Comparison of ENCODE assay signal across 1 cellular context in the genomic region with DNA sequence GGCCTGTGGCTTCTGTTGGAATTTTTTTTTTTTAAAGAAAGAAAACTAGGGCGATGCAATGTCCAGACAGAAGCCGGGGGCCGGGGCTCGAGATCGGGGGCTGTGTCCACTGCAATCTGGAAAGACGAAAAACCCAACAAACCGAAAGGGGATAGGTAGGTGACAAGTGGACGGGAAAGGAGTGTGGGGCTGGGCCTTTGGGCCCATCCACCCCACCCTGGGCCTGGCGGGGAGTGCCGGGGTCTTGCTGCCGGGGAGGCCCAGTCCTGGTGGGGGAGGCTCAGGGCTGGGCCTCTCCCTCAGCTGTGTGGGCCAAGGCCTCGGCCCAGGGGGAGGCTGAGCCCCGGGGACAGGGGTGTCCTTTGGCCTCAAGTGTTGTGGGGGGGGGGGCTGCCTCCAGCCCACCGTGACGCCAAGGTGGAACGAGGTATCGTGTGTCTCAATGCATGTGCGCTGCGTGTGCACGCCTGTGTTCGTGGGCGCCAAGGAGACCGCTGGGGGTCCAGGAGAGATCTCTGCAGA.
TF ChIP-seq lines count a peak whose summit lies in the region.

No MANE protein-coding gene starts in this region.

TF ChIP-seq in H1, 55 proteins besides CTCF, POLR2A, EP300 and RAD21:
- TF ChIP-seq MAFK (IDR thresholded peaks at IDR 0.05; ENCODE audit: low read depth, low read length), result no peak
- no peak for TF ChIP-seq TAF1 (IDR thresholded peaks at IDR 0.05; ENCODE audit: low read depth, low read length)
- TF ChIP-seq ZNF274 (IDR thresholded peaks at IDR 0.05; ENCODE audit: borderline replicate concordance, extremely low read depth, low read length), result no peak
- no peak for TF ChIP-seq BRCA1 (IDR thresholded peaks at IDR 0.05; ENCODE audit: low read depth, low read length)
- TF ChIP-seq RBBP5 (IDR thresholded peaks at IDR 0.05; ENCODE audit: borderline replicate concordance, low read depth, low read length), result no peak
- no peak for TF ChIP-seq GABPA (IDR thresholded peaks at IDR 0.05; ENCODE audit: borderline replicate concordance, insufficient read depth, low read length)
- no peak for TF ChIP-seq ASH2L (IDR thresholded peaks at IDR 0.05; ENCODE audit: low read length)
- TF ChIP-seq GTF2F1 (IDR thresholded peaks at IDR 0.05; ENCODE audit: borderline replicate concordance, low read depth, low read length), result no peak
- TF ChIP-seq CHD1 (IDR thresholded peaks at IDR 0.05; ENCODE audit: low read depth, low read length), result no peak
- TF ChIP-seq, protein P1, sequence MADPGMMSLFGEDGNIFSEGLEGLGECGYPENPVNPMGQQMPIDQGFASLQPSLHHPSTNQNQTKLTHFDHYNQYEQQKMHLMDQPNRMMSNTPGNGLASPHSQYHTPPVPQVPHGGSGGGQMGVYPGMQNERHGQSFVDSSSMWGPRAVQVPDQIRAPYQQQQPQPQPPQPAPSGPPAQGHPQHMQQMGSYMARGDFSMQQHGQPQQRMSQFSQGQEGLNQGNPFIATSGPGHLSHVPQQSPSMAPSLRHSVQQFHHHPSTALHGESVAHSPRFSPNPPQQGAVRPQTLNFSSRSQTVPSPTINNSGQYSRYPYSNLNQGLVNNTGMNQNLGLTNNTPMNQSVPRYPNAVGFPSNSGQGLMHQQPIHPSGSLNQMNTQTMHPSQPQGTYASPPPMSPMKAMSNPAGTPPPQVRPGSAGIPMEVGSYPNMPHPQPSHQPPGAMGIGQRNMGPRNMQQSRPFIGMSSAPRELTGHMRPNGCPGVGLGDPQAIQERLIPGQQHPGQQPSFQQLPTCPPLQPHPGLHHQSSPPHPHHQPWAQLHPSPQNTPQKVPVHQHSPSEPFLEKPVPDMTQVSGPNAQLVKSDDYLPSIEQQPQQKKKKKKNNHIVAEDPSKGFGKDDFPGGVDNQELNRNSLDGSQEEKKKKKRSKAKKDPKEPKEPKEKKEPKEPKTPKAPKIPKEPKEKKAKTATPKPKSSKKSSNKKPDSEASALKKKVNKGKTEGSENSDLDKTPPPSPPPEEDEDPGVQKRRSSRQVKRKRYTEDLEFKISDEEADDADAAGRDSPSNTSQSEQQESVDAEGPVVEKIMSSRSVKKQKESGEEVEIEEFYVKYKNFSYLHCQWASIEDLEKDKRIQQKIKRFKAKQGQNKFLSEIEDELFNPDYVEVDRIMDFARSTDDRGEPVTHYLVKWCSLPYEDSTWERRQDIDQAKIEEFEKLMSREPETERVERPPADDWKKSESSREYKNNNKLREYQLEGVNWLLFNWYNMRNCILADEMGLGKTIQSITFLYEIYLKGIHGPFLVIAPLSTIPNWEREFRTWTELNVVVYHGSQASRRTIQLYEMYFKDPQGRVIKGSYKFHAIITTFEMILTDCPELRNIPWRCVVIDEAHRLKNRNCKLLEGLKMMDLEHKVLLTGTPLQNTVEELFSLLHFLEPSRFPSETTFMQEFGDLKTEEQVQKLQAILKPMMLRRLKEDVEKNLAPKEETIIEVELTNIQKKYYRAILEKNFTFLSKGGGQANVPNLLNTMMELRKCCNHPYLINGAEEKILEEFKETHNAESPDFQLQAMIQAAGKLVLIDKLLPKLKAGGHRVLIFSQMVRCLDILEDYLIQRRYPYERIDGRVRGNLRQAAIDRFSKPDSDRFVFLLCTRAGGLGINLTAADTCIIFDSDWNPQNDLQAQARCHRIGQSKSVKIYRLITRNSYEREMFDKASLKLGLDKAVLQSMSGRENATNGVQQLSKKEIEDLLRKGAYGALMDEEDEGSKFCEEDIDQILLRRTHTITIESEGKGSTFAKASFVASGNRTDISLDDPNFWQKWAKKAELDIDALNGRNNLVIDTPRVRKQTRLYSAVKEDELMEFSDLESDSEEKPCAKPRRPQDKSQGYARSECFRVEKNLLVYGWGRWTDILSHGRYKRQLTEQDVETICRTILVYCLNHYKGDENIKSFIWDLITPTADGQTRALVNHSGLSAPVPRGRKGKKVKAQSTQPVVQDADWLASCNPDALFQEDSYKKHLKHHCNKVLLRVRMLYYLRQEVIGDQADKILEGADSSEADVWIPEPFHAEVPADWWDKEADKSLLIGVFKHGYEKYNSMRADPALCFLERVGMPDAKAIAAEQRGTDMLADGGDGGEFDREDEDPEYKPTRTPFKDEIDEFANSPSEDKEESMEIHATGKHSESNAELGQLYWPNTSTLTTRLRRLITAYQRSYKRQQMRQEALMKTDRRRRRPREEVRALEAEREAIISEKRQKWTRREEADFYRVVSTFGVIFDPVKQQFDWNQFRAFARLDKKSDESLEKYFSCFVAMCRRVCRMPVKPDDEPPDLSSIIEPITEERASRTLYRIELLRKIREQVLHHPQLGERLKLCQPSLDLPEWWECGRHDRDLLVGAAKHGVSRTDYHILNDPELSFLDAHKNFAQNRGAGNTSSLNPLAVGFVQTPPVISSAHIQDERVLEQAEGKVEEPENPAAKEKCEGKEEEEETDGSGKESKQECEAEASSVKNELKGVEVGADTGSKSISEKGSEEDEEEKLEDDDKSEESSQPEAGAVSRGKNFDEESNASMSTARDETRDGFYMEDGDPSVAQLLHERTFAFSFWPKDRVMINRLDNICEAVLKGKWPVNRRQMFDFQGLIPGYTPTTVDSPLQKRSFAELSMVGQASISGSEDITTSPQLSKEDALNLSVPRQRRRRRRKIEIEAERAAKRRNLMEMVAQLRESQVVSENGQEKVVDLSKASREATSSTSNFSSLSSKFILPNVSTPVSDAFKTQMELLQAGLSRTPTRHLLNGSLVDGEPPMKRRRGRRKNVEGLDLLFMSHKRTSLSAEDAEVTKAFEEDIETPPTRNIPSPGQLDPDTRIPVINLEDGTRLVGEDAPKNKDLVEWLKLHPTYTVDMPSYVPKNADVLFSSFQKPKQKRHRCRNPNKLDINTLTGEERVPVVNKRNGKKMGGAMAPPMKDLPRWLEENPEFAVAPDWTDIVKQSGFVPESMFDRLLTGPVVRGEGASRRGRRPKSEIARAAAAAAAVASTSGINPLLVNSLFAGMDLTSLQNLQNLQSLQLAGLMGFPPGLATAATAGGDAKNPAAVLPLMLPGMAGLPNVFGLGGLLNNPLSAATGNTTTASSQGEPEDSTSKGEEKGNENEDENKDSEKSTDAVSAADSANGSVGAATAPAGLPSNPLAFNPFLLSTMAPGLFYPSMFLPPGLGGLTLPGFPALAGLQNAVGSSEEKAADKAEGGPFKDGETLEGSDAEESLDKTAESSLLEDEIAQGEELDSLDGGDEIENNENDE (IDR thresholded peaks at IDR 0.05; ENCODE audit: insufficient replicate concordance, low read length), result no peak
- TF ChIP-seq CREB1 (IDR thresholded peaks at IDR 0.05), result no peak
TF ChIP-seq in H1: peak in this region for 0.
